7 cellular contexts compared by ENCODE assay signal in the genomic region with DNA sequence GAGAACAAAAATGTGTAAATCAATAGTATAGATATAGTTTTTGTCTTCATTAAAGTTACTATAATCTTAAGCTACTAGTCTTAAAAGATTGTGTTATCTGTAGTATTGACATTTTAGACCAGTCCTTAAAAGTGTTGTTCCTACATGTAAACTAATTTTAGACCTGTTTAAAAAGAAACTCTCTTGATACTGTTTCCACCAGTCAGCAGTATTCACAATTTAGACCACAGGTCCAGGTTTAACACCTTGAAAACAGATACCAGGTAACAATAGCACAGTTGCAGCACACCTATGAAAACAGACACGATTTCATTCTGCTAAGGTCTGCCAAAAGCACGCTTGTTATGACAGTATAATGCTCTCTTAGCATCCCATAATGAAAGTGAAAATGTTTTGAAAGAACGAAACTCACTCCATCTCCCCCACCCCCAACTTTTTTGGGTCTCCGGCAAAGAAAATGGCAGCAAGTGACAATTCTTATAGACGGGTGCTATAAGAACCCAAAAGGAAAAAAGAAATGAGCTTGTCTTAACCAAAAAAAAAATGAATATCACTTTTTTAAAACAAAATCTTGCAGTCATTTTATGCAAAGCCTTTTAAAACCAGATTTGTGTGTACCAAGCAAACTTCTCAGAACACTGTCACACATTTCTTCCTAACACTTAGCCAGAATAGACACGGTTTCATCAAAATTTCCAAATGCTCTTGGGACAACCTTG. TPM values are rescaled to one million over a fixed set of nuclear protein-coding genes. Genes with fewer than 3 reads are reported as not detected.
DNase-seq lines count a peak whose midpoint lies in the region; ATAC-seq and TF ChIP-seq lines count a peak whose summit lies in the region.

No MANE protein-coding gene starts in this region.

- peak; percentile 57 for DNase-seq in GM20000 (ENCODE audit: low spot score)
- DNase-seq in Peyer's patch: peak in 1 of 3 donors; percentile 31
- peak; percentile 56 for DNase-seq in stimulated activated CD8-positive, alpha-beta memory T cell treated with anti-CD3 and anti-CD28 coated beads, Interleukin-4, amount 100 ng/mL, for 48 hours
- no peak for DNase-seq in EL
- no peak for DNase-seq in AG08395 (ENCODE audit: low spot score)

- no peaks in the 10 kb centered on the region for H3K9me3 ChIP-seq in Peyer's patch
- H3K9me3 ChIP-seq in endocrine pancreas (ENCODE audit: control insufficient read depth, low read length): no peaks in the 10 kb centered on the region

- no peak for ATAC-seq in GM21515 (IDR thresholded peaks at IDR 0.05; ENCODE audit: unreplicated experiment)

- H3K4me1 ChIP-seq in Peyer's patch (peaks cover 0 to 18% (median 0%) of the 10 kb centered on the region in 4 donors), endocrine pancreas (ENCODE audit: control insufficient read depth, insufficient read depth, low read length) (peaks cover 4% of the 10 kb centered on the region)

- H3K4me3 ChIP-seq in Peyer's patch (peak overlapping the region; percentile 77 to 90 (median 85)), endocrine pancreas (ENCODE audit: control insufficient read depth, insufficient read depth, low read length) (peak overlapping the region; percentile 87)

- TF ChIP-seq CTCF in GM20000 (IDR thresholded peaks at IDR 0.05; ENCODE audit: extremely low read depth, missing control alignments) (no peak), Peyer's patch (IDR thresholded peaks at IDR 0.05) (no peak)

- H3K27ac ChIP-seq in Peyer's patch: peak overlapping the region in 3 of 4 donors; percentile 84 to 93 (median 85)

- no peak for TF ChIP-seq POLR2A in Peyer's patch (IDR thresholded peaks at IDR 0.05)

- H3K27me3 ChIP-seq in Peyer's patch (no peaks in the 10 kb centered on the region), endocrine pancreas (ENCODE audit: control insufficient read depth, insufficient read depth, low read length) (no peaks in the 10 kb centered on the region)

- H3K36me3 ChIP-seq in Peyer's patch: no peaks in the 10 kb centered on the region
- no peaks in the 10 kb centered on the region for H3K36me3 ChIP-seq in endocrine pancreas (ENCODE audit: control insufficient read depth, insufficient read depth, low read length)

- no peak overlapping the region for H3K9ac ChIP-seq in endocrine pancreas (ENCODE audit: control insufficient read depth, insufficient read depth, low read length)

RNA-seq across cellular contexts. Expression of a gene that starts 1.6 kb away (rescaled TPM):
- total RNA-seq in Peyer's patch: 10 to 100 TPM; 20.6 to 40.8 (median 23.9) TPM

RNA-seq across cellular contexts. Expression of a gene that starts 30.0 kb away (rescaled TPM):
- not detected for total RNA-seq in Peyer's patch

Comparison
In these comparisons a context has a peak if more than half of its experiments do, and no peak if none do; other contexts are left out.
1. DNase-seq: peak in GM20000 (single experiment) and stimulated activated CD8-positive, alpha-beta memory T cell treated with anti-CD3 and anti-CD28 coated beads, Interleukin-4, amount 100 ng/mL, for 48 hours (single experiment); none in EL (single experiment) and AG08395 (single experiment).